In the genomic region with DNA sequence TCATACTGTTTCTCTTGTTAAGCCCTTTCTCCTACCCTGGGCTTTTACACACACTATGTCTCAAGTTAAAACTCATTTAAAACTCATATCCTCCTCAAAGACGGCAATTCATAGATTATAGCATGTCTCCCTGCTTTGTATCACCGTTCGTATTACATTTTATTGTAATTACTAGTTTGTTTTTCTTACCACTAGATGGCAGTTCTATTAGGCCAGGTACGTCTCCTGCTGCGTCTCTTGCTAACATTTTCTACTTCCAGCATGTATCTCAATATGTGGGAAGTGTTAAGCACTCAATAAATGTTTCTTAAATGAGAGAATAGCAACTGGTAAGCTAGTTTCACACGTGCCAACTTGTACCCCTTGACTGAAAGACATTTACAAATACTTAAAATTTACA, we compare ENCODE assay signal across 14 cellular contexts.
DNase-seq lines count a peak whose midpoint lies in the region; ATAC-seq and TF ChIP-seq lines count a peak whose summit lies in the region.
"Had no signal": no experiment of that assay in that cellular context is flagged by ENCODE, and none has a peak within 500 bp of the region (broad histone marks: within the 10 kb centered on the region; RNA-seq: fewer than 3 reads in every experiment).

No MANE protein-coding gene starts in this region.

- no peak overlapping the region for H2AFZ ChIP-seq in neural cell (ENCODE audit: low read depth, low read length)

- in situ Hi-C loops in brain microvascular endothelial cell (cut with HindIII; ENCODE audit: low pct_ligation_motif_present, low sequenced_read_pairs), result no loop called here

- H3K27me3 ChIP-seq in brain microvascular endothelial cell (replicated peaks) (no peaks in the 10 kb centered on the region), neural cell (ENCODE audit: insufficient read depth, low read depth, low read length) (no peaks in the 10 kb centered on the region)
- H3K27me3 ChIP-seq: right atrium auricular region, SJSA1 had no signal

- no peaks in the 10 kb centered on the region for H3K79me2 ChIP-seq in neural cell (replicated peaks; ENCODE audit: insufficient read depth, low read length)

- H3K4me3 ChIP-seq in brain microvascular endothelial cell (ENCODE audit: low read depth, low read length), result no peak overlapping the region
- H3K4me3 ChIP-seq in neural cell (ENCODE audit: low read length), result no peak overlapping the region
- H3K4me3 ChIP-seq: right atrium auricular region, SJSA1 had no signal

- DNase-seq in NCI-H526 treated with DMSO at 0.1 percent for 48 hours (lab: John Stamatoyannopoulos, UW) (peak; percentile 2), brain microvascular endothelial cell (no peak), SIG-M5 (lab: John Stamatoyannopoulos, UW) (no peak), UCSD-AML1 (lab: John Stamatoyannopoulos, UW; ENCODE audit: unreplicated experiment) (no peak)
- DNase-seq: activated CD4-positive, CD25-positive, alpha-beta regulatory T cell treated with anti-CD3 and anti-CD28 coated beads, Interleukin-2, amount 50 U/mL, for 72 hours; central memory CD4-positive, alpha-beta T cell; COR-L47; erythroblast; IMR-90 had no signal

- no peak overlapping the region for H3K4me2 ChIP-seq in neural cell (ENCODE audit: low read length)

- H3K27ac ChIP-seq in brain microvascular endothelial cell (no peak overlapping the region), neural cell (ENCODE audit: low read length) (no peak overlapping the region)
- H3K27ac ChIP-seq: right atrium auricular region, SJSA1 had no signal

- H3K9me2 ChIP-seq in neural cell (ENCODE audit: insufficient read depth, low read length), result no peaks in the 10 kb centered on the region

- ATAC-seq in GM21447 (IDR thresholded peaks at IDR 0.05; ENCODE audit: unreplicated experiment), result no peak

- TF ChIP-seq CTCF in GM12873 (IDR thresholded peaks at IDR 0.05; ENCODE audit: insufficient read depth, low read depth, low read length, missing control alignments) (peak; percentile 22), brain microvascular endothelial cell (IDR thresholded peaks at IDR 0.05; ENCODE audit: low read depth, low read length, missing control alignments) (peak; percentile 31), neural cell (IDR thresholded peaks at IDR 0.05; ENCODE audit: poor library complexity, severe bottlenecking) (peak; percentile 39)

- no peaks in the 10 kb centered on the region for H3K9me3 ChIP-seq in neural cell (ENCODE audit: low read length)
- H3K9me3 ChIP-seq: SJSA1 had no signal

- TF ChIP-seq RAD21 in neural cell (conservative IDR thresholded peaks at IDR 0.05), result peak; percentile 15

- H3F3A ChIP-seq in neural cell (ENCODE audit: insufficient read depth, low read length, poor library complexity, severe bottlenecking), result no peaks in the 10 kb centered on the region

- H3K36me3 ChIP-seq in brain microvascular endothelial cell (replicated peaks), result no peaks in the 10 kb centered on the region
- H3K36me3 ChIP-seq in neural cell (ENCODE audit: insufficient read depth, low read length), result no peaks in the 10 kb centered on the region
- H3K36me3 ChIP-seq: right atrium auricular region, SJSA1 had no signal

- no peak overlapping the region for H3K9ac ChIP-seq in neural cell (ENCODE audit: low read length)

- no peak for TF ChIP-seq EP300 in neural cell (conservative IDR thresholded peaks at IDR 0.05; ENCODE audit: poor library complexity, severe bottlenecking)

- no peaks in the 10 kb centered on the region for H4K20me1 ChIP-seq in neural cell (ENCODE audit: insufficient read depth)

TF ChIP-seq in neural cell, 6 proteins besides CTCF, POLR2A, EP300 and RAD21:
- no peak for TF ChIP-seq POLR2AphosphoS5 (IDR thresholded peaks at IDR 0.05)
- TF ChIP-seq SMC3 (conservative IDR thresholded peaks at IDR 0.05; ENCODE audit: poor library complexity), result no peak
- TF ChIP-seq, protein P1, sequence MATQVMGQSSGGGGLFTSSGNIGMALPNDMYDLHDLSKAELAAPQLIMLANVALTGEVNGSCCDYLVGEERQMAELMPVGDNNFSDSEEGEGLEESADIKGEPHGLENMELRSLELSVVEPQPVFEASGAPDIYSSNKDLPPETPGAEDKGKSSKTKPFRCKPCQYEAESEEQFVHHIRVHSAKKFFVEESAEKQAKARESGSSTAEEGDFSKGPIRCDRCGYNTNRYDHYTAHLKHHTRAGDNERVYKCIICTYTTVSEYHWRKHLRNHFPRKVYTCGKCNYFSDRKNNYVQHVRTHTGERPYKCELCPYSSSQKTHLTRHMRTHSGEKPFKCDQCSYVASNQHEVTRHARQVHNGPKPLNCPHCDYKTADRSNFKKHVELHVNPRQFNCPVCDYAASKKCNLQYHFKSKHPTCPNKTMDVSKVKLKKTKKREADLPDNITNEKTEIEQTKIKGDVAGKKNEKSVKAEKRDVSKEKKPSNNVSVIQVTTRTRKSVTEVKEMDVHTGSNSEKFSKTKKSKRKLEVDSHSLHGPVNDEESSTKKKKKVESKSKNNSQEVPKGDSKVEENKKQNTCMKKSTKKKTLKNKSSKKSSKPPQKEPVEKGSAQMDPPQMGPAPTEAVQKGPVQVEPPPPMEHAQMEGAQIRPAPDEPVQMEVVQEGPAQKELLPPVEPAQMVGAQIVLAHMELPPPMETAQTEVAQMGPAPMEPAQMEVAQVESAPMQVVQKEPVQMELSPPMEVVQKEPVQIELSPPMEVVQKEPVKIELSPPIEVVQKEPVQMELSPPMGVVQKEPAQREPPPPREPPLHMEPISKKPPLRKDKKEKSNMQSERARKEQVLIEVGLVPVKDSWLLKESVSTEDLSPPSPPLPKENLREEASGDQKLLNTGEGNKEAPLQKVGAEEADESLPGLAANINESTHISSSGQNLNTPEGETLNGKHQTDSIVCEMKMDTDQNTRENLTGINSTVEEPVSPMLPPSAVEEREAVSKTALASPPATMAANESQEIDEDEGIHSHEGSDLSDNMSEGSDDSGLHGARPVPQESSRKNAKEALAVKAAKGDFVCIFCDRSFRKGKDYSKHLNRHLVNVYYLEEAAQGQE (IDR thresholded peaks at IDR 0.05; ENCODE audit: borderline replicate concordance), result no peak
- no peak for TF ChIP-seq EZH2 (IDR thresholded peaks at IDR 0.05; ENCODE audit: borderline replicate concordance, insufficient read depth, low read length, poor library complexity, severe bottlenecking)
- no peak for TF ChIP-seq TAF1 (IDR thresholded peaks at IDR 0.05; ENCODE audit: low read depth)
- TF ChIP-seq MXI1 (conservative IDR thresholded peaks at IDR 0.05; ENCODE audit: poor library complexity, severe bottlenecking), result no peak
